In genomic region chr3:73405853-73406252, GRCh38 we compare ENCODE assay signal across 21 cellular contexts.
DNase-seq lines count a peak whose midpoint lies in the region; ATAC-seq and TF ChIP-seq lines count a peak whose summit lies in the region.
"Had no signal": no experiment of that assay in that cellular context is flagged by ENCODE, and none has a peak within 500 bp of the region (broad histone marks: within the 10 kb centered on the region; RNA-seq: fewer than 3 reads in every experiment).

No MANE protein-coding gene starts in this region.

- intact Hi-C loops in gastrocnemius medialis (cut with DNase I; ENCODE audit: low total_unique reads), result no loop called here

- no peak overlapping the region for H3K4me2 ChIP-seq in neuronal stem cell (ENCODE audit: insufficient read depth, low read length, poor library complexity, severe bottlenecking)

- no CpG with 5 or more reads among the region's 4 CpGs for WGBS in neuronal stem cell (ENCODE audit: extremely low coverage in 2 of 2, insufficient read length in 2 of 2, insufficient replicate concordance in 1 of 2), 2 donors

- no peaks in the 10 kb centered on the region for H3K9me3 ChIP-seq in gastrocnemius medialis
- no peaks in the 10 kb centered on the region for H3K9me3 ChIP-seq in neuronal stem cell (replicated peaks in 1 of 2; ENCODE audit: control insufficient read depth in 2 of 2, insufficient read depth in 1 of 2, low read depth in 1 of 2, low read length in 2 of 2)
- H3K9me3 ChIP-seq: Caco-2 had no signal

- H3K27me3 ChIP-seq in gastrocnemius medialis, result no peaks in the 10 kb centered on the region
- H3K27me3 ChIP-seq in neuronal stem cell (ENCODE audit: control insufficient read depth in 3 of 3, insufficient read depth in 3 of 3, low read depth in 1 of 3, low read length in 3 of 3), result no peaks in the 10 kb centered on the region

- H2BK5ac ChIP-seq in neuronal stem cell (ENCODE audit: low read length), result no peak overlapping the region

- H3K18ac ChIP-seq in neuronal stem cell (ENCODE audit: low read length), result no peak overlapping the region

- DNase-seq in AG09319 (ENCODE audit: extremely low read depth, low read depth), result peak; percentile 28
- peak; percentile 7 for DNase-seq in LHCN-M2 (ENCODE audit: low read depth)
- DNase-seq in foreskin fibroblast, result peak; percentile 54 to 75
- DNase-seq in gastrocnemius medialis, result no peak
- DNase-seq in neuronal stem cell (ENCODE audit: low spot score), result no peak
- DNase-seq in NK-92 (lab: John Stamatoyannopoulos, UW; ENCODE audit: unreplicated experiment), result no peak
- DNase-seq in stimulated activated CD4-positive, alpha-beta T cell treated with anti-CD3 and anti-CD28 coated beads, Interleukin-1b, Interleukin-23, amount 100 ng/mL, for 48 hours, result no peak
- no peak for DNase-seq in epidermal melanocyte (ENCODE audit: insufficient read length, low spot score)
- DNase-seq: activated CD4-positive, alpha-beta memory T cell treated with anti-CD3 and anti-CD28 coated beads for 36 hours; activated naive CD4-positive, alpha-beta T cell treated with anti-CD3 and anti-CD28 coated beads for 36 hours; activated T-cell treated with anti-CD3 and anti-CD28 coated beads, Interleukin-2, amount 50 U/mL, for 24 hours; Caco-2; glutamatergic neuron; naive thymus-derived CD4-positive, alpha-beta T cell; NCI-H1048; NCI-H526; stimulated activated naive CD4-positive, alpha-beta T cell; T-helper 17 cell; WERI-Rb-1 had no signal

- in situ Hi-C loops in gastrocnemius medialis (cut with MboI; ENCODE audit: low sequenced_read_pairs in 4 of 4), result no loop called here

- H3K23ac ChIP-seq in neuronal stem cell (ENCODE audit: low read depth, low read length, poor library complexity), result no peak overlapping the region

- H3K4me1 ChIP-seq in gastrocnemius medialis (peaks cover 45 to 54% of the 10 kb centered on the region in 2 donors), neuronal stem cell (ENCODE audit: control insufficient read depth in 2 of 2, insufficient read depth in 1 of 2, low read depth in 1 of 2, low read length in 2 of 2) (peaks cover 3 to 12% of the 10 kb centered on the region in 2 donors)
- H3K4me1 ChIP-seq: Caco-2 had no signal

- H3K9ac ChIP-seq in neuronal stem cell (ENCODE audit: low read depth, low read length, poor library complexity), result no peak overlapping the region

- H4K8ac ChIP-seq in neuronal stem cell (ENCODE audit: low read depth, low read length), result no peak overlapping the region

- H2BK15ac ChIP-seq in neuronal stem cell (ENCODE audit: low read length), result no peak overlapping the region

- H3K4ac ChIP-seq in neuronal stem cell (ENCODE audit: low read length), result no peak overlapping the region

- H3K79me1 ChIP-seq in neuronal stem cell (ENCODE audit: low read depth, low read length), result no peaks in the 10 kb centered on the region

- H3K4me3 ChIP-seq in foreskin fibroblast (ENCODE audit: low read depth in 1 of 2, low read length in 2 of 2) (no peak overlapping the region), gastrocnemius medialis (peak overlapping the region in 1 of 4 donors; percentile 20), neuronal stem cell (ENCODE audit: low read length in 2 of 2) (no peak overlapping the region)
- H3K4me3 ChIP-seq: K562 had no signal

- H3K27ac ChIP-seq in gastrocnemius medialis (peak overlapping the region; percentile 35 to 71 (median 38)), neuronal stem cell (replicated peaks; ENCODE audit: low read length) (no peak overlapping the region)
- H3K27ac ChIP-seq: WERI-Rb-1 had no signal

- no peak overlapping the region for H2BK120ac ChIP-seq in neuronal stem cell (ENCODE audit: low read depth, low read length)

- TF ChIP-seq CTCF in AG09319 (IDR thresholded peaks at IDR 0.05; ENCODE audit: low read depth, low read length) (no peak), foreskin fibroblast (IDR thresholded peaks at IDR 0.05; ENCODE audit: low read depth, low read length) (no peak), gastrocnemius medialis (IDR thresholded peaks at IDR 0.05 in 4 of 5, conservative IDR thresholded peaks at IDR 0.05 in 1 of 5) (no peak)

- peak; percentile 33 to 84 for ATAC-seq in gastrocnemius medialis
- ATAC-seq: HCT116; K562; naive thymus-derived CD4-positive, alpha-beta T cell; T-helper 17 cell had no signal

- H2AFZ ChIP-seq in neuronal stem cell (ENCODE audit: low read length), result no peak overlapping the region

- no peak overlapping the region for H3K14ac ChIP-seq in neuronal stem cell (ENCODE audit: low read length)

- H3K36me3 ChIP-seq in gastrocnemius medialis, result no peaks in the 10 kb centered on the region
- peaks cover 0 to 31% of the 10 kb centered on the region in 2 donors for H3K36me3 ChIP-seq in neuronal stem cell (replicated peaks in 1 of 2; ENCODE audit: control insufficient read depth in 2 of 2, insufficient read depth in 2 of 2, low read length in 2 of 2)

- H2BK12ac ChIP-seq in neuronal stem cell (ENCODE audit: low read length), result no peak overlapping the region

- H2AK5ac ChIP-seq in neuronal stem cell (ENCODE audit: low read depth, low read length), result no peak overlapping the region

- no peak overlapping the region for H4K91ac ChIP-seq in neuronal stem cell (ENCODE audit: low read depth, low read length, poor library complexity)

- TF ChIP-seq POLR2A in gastrocnemius medialis (IDR thresholded peaks at IDR 0.05), result no peak

Comparison
In these comparisons a context has a peak if more than half of its experiments do, and no peak if none do; other contexts are left out.
1. DNase-seq: peak in AG09319 (single experiment), LHCN-M2 (single experiment) and foreskin fibroblast (2 of 2); none in gastrocnemius medialis (0 of 2), neuronal stem cell (single experiment), NK-92 (single experiment), stimulated activated CD4-positive, alpha-beta T cell treated with anti-CD3 and anti-CD28 coated beads, Interleukin-1b, Interleukin-23, amount 100 ng/mL, for 48 hours (single experiment) and epidermal melanocyte (single experiment).